In genomic region chr22:44395116-44396005, GRCh38 we compare ENCODE assay signal across 1 cellular context.
TF ChIP-seq lines count a peak whose summit lies in the region.

No MANE protein-coding gene starts in this region.

TF ChIP-seq in H1, 55 proteins besides CTCF, POLR2A, EP300 and RAD21:
- TF ChIP-seq CTBP2 (IDR thresholded peaks at IDR 0.05; ENCODE audit: borderline replicate concordance, insufficient read depth, insufficient read length, low read length) (no peak), BACH1 (IDR thresholded peaks at IDR 0.05; ENCODE audit: low read length) (no peak), RBBP5 (IDR thresholded peaks at IDR 0.05; ENCODE audit: borderline replicate concordance, low read depth, low read length) (no peak), TAF7 (optimal IDR thresholded peaks at IDR 0.05; ENCODE audit: borderline replicate concordance, low read depth, low read length) (no peak), CEBPB (IDR thresholded peaks at IDR 0.05; ENCODE audit: low read depth, low read length) (no peak)
- TF ChIP-seq, protein P1, sequence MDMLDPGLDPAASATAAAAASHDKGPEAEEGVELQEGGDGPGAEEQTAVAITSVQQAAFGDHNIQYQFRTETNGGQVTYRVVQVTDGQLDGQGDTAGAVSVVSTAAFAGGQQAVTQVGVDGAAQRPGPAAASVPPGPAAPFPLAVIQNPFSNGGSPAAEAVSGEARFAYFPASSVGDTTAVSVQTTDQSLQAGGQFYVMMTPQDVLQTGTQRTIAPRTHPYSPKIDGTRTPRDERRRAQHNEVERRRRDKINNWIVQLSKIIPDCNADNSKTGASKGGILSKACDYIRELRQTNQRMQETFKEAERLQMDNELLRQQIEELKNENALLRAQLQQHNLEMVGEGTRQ (IDR thresholded peaks at IDR 0.05; ENCODE audit: low read length), result no peak
